1 cellular context compared by ENCODE assay signal in genomic region chr9:137589441-137590122, GRCh38.
TF ChIP-seq lines count a peak whose summit lies in the region.

No MANE protein-coding gene starts in this region.

TF ChIP-seq in HCT116, 20 proteins besides CTCF, POLR2A, EP300 and RAD21 (continued from another document):
- TF ChIP-seq EZH2phosphoT487 (IDR thresholded peaks at IDR 0.05; ENCODE audit: borderline replicate concordance): no peak
- TF ChIP-seq ZBTB33 (IDR thresholded peaks at IDR 0.05; ENCODE audit: extremely low read depth, insufficient replicate concordance, low read length): no peak
- no peak for TF ChIP-seq CBX3 (IDR thresholded peaks at IDR 0.05; ENCODE audit: low read depth)
- TF ChIP-seq ZNF274 (IDR thresholded peaks at IDR 0.05; ENCODE audit: low read depth, low read length): no peak
- no peak for TF ChIP-seq EGR1 (IDR thresholded peaks at IDR 0.05; ENCODE audit: low read depth)
- no peak for TF ChIP-seq TCF7L2 (IDR thresholded peaks at IDR 0.05; ENCODE audit: borderline replicate concordance, extremely low read depth, insufficient read depth, insufficient read length)
- TF ChIP-seq FOSL1 (IDR thresholded peaks at IDR 0.05; ENCODE audit: low read depth): no peak
- no peak for TF ChIP-seq SP1 (IDR thresholded peaks at IDR 0.05; ENCODE audit: low read depth)
- no peak for TF ChIP-seq POLR2AphosphoS5 (IDR thresholded peaks at IDR 0.05; ENCODE audit: low read depth, low read length)
